Comparison of ENCODE assay signal across 8 cellular contexts in genomic region chr12:51049525-51049924, GRCh38. TPM values are rescaled to one million over a fixed set of nuclear protein-coding genes. Genes with fewer than 3 reads are reported as not detected.
A peak's percentile ranks its signal among the peaks of the same experiment; 100 is the strongest.
DNase-seq lines count a peak whose midpoint lies in the region; ATAC-seq and TF ChIP-seq lines count a peak whose summit lies in the region.

No MANE protein-coding gene starts in this region.

- H3K36me3 ChIP-seq in A673 (ENCODE audit: insufficient read depth, low read length, poor library complexity, severe bottlenecking) (peaks cover 21% of the 10 kb centered on the region), HCT116 (ENCODE audit: control insufficient read depth in 1 of 2, insufficient read depth in 2 of 2, low read length in 2 of 2) (peaks cover 20 to 25% of the 10 kb centered on the region in 2 experiments), lower lobe of right lung (peaks cover 49% of the 10 kb centered on the region)

- CTCF ChIA-PET in A673 (lab: Charles Lee), result interaction anchor here (0.9 kb wide), 1 partner anchor 224 kb away, joined by 3 read pairs; no protein-coding TSS in a partner anchor
- CTCF ChIA-PET in HCT116 (lab: Charles Lee), result no interaction called here

- H3K9me3 Mint-ChIP-seq in activated naive CD8-positive, alpha-beta T cell treated with anti-CD3 and anti-CD28 coated beads, Interleukin-2, amount 10 ng/mL, durations not matched to agents 7 days and 5 days, result no peaks in the 10 kb centered on the region

- peak overlapping the region; percentile 97 for H3K4me3 Mint-ChIP-seq in activated naive CD8-positive, alpha-beta T cell treated with anti-CD3 and anti-CD28 coated beads, Interleukin-2, amount 10 ng/mL, durations not matched to agents 7 days and 5 days

- POLR2A ChIA-PET in A673 (lab: Charles Lee; ENCODE audit: low non-redundant PET) (interaction anchor here (0.7 kb wide), 1 partner anchor 14 kb away, joined by 6 read pairs; no protein-coding TSS in a partner anchor), HCT116 (lab: Charles Lee) (no interaction called here)
- POLR2A ChIA-PET in activated naive CD8-positive, alpha-beta T cell treated with anti-CD3 and anti-CD28 coated beads, Interleukin-2, amount 10 ng/mL, durations not matched to agents 7 days and 5 days (lab: Charles Lee), result interaction anchor here (1.1 kb wide), 1 partner anchor 7 kb away, joined by 3 read pairs; no protein-coding TSS in a partner anchor

- H4K20me1 ChIP-seq in HCT116 (ENCODE audit: insufficient read depth), result no peaks in the 10 kb centered on the region

- peaks cover 37% of the 10 kb centered on the region for H3K79me2 ChIP-seq in HCT116 (ENCODE audit: insufficient read depth, low read length)

- TF ChIP-seq CTCF in A673 (conservative IDR thresholded peaks at IDR 0.05; ENCODE audit: low read depth, low read length) (no peak), HCT116 (IDR thresholded peaks at IDR 0.05 in 2 of 3, conservative IDR thresholded peaks at IDR 0.05 in 1 of 3; ENCODE audit: borderline replicate concordance in 1 of 3, insufficient read depth in 1 of 3, low read depth in 2 of 3, low read length in 2 of 3) (no peak), lower lobe of right lung (IDR thresholded peaks at IDR 0.05) (no peak)

- H3K27me3 ChIP-seq in A673 (replicated peaks; ENCODE audit: insufficient read depth, low read depth, low read length, poor library complexity) (no peaks in the 10 kb centered on the region), HCT116 (ENCODE audit: insufficient read depth, low read length) (no peaks in the 10 kb centered on the region), lower lobe of right lung (ENCODE audit: low read depth) (no peaks in the 10 kb centered on the region)

- ATAC-seq in HCT116 (no peak), lower lobe of right lung (no peak), HG03457 (IDR thresholded peaks at IDR 0.05; ENCODE audit: unreplicated experiment) (no peak), GM19023 (IDR thresholded peaks at IDR 0.05; ENCODE audit: unreplicated experiment) (no peak)
- ATAC-seq in activated naive CD8-positive, alpha-beta T cell treated with anti-CD3 and anti-CD28 coated beads, Interleukin-2, amount 10 ng/mL, durations not matched to agents 7 days and 5 days (ENCODE audit: low read depth), result no peak

- DNase-seq in A673 (ENCODE audit: low spot score) (no peak), HCT116 (ENCODE audit: low read depth, low spot score) (no peak), lower lobe of right lung (no peak), dedifferentiated amniotic fluid mesenchymal stem cell (ENCODE audit: extremely low spot score) (no peak), A172 (ENCODE audit: low spot score) (no peak)
- DNase-seq in activated naive CD8-positive, alpha-beta T cell treated with anti-CD3 and anti-CD28 coated beads, Interleukin-2, amount 10 ng/mL, durations not matched to agents 7 days and 5 days, result no peak

- TF ChIP-seq POLR2A in HCT116 (IDR thresholded peaks at IDR 0.05; ENCODE audit: borderline replicate concordance, extremely low read depth, insufficient read depth, insufficient read length), result no peak

- peak overlapping the region; percentile 90 for H3K27ac Mint-ChIP-seq in activated naive CD8-positive, alpha-beta T cell treated with anti-CD3 and anti-CD28 coated beads, Interleukin-2, amount 10 ng/mL, durations not matched to agents 7 days and 5 days

- no peaks in the 10 kb centered on the region for H3K9me2 ChIP-seq in HCT116 (ENCODE audit: insufficient read depth)

- H3K4me2 ChIP-seq in HCT116 (ENCODE audit: low read length), result peak overlapping the region; percentile 87

- H3K27ac ChIP-seq in A673 (ENCODE audit: low read depth, low read length, poor library complexity, severe bottlenecking) (no peak overlapping the region), HCT116 (ENCODE audit: low read depth, low read length) (no peak overlapping the region), lower lobe of right lung (no peak overlapping the region)

- peaks cover 10% of the 10 kb centered on the region for H3K36me3 Mint-ChIP-seq in activated naive CD8-positive, alpha-beta T cell treated with anti-CD3 and anti-CD28 coated beads, Interleukin-2, amount 10 ng/mL, durations not matched to agents 7 days and 5 days

- no peaks in the 10 kb centered on the region for H3K27me3 Mint-ChIP-seq in activated naive CD8-positive, alpha-beta T cell treated with anti-CD3 and anti-CD28 coated beads, Interleukin-2, amount 10 ng/mL, durations not matched to agents 7 days and 5 days

- H3K4me3 ChIP-seq in A673 (ENCODE audit: low read depth, low read length, poor library complexity, severe bottlenecking) (peak overlapping the region; percentile 71), HCT116 (replicated peaks in 1 of 2; ENCODE audit: low read depth in 1 of 2, low read length in 2 of 2) (peak overlapping the region; percentile 71 to 88), lower lobe of right lung (peak overlapping the region; percentile 83)

- BruUV-seq in A673 (replicated peaks; lab: Mats Ljungman, UMichigan) (no TSS peak), HCT116 (replicated peaks; lab: Mats Ljungman, UMichigan) (no TSS peak)

- RAD21 ChIA-PET in HCT116 (lab: Charles Lee; ENCODE audit: low non-redundant PET in 1 of 2, low total read pairs in 2 of 2, uncharacterized antibody in 2 of 2, unreplicated experiment in 2 of 2), result no interaction called here

- H3K4me1 Mint-ChIP-seq in activated naive CD8-positive, alpha-beta T cell treated with anti-CD3 and anti-CD28 coated beads, Interleukin-2, amount 10 ng/mL, durations not matched to agents 7 days and 5 days, result peaks cover 27% of the 10 kb centered on the region

- H3K9ac ChIP-seq in HCT116 (ENCODE audit: low read length), result peak overlapping the region; percentile 83; the same call in 1 of the 2 replicates

- peaks cover 9% of the 10 kb centered on the region for H3K4me1 ChIP-seq in A673 (ENCODE audit: insufficient read depth, low read length, poor library complexity, severe bottlenecking)
- H3K4me1 ChIP-seq in HCT116 (ENCODE audit: control insufficient read depth in 1 of 2, insufficient read depth in 2 of 2, low read length in 2 of 2), result peaks cover 7 to 18% of the 10 kb centered on the region in 2 experiments; a peak in 2 of 4 replicates
- peaks cover 31% of the 10 kb centered on the region for H3K4me1 ChIP-seq in lower lobe of right lung

- no peak overlapping the region for H2AFZ ChIP-seq in HCT116 (ENCODE audit: low read depth, low read length, poor library complexity, severe bottlenecking)

- intact Hi-C loops in A673 (cut with micrococcal nuclease; ENCODE audit: unreplicated experiment) (loop anchor here (10.0 kb wide), 1 partner anchor 295 kb away; the partner anchor contains the start of gene CELA1), HCT116 (cut with micrococcal nuclease) (loop anchor here (5.0 kb wide), 1 partner anchor 287 kb away; the partner anchor contains the start of gene ATF1), lower lobe of right lung (cut with DNase I) (no loop called here)

- TF ChIP-seq RAD21 in HCT116 (IDR thresholded peaks at IDR 0.05; ENCODE audit: low read depth), result no peak

- no peaks in the 10 kb centered on the region for H3K9me3 ChIP-seq in A673 (ENCODE audit: low read depth, low read length, poor library complexity, severe bottlenecking)
- no peaks in the 10 kb centered on the region for H3K9me3 ChIP-seq in HCT116 (ENCODE audit: control insufficient read depth in 1 of 2, insufficient read depth in 1 of 2, low read depth in 1 of 2, low read length in 2 of 2)
- no peaks in the 10 kb centered on the region for H3K9me3 ChIP-seq in lower lobe of right lung

TF ChIP-seq in HCT116, 20 proteins besides CTCF, POLR2A, EP300 and RAD21 (continues in another document):
- TF ChIP-seq, protein P1, sequence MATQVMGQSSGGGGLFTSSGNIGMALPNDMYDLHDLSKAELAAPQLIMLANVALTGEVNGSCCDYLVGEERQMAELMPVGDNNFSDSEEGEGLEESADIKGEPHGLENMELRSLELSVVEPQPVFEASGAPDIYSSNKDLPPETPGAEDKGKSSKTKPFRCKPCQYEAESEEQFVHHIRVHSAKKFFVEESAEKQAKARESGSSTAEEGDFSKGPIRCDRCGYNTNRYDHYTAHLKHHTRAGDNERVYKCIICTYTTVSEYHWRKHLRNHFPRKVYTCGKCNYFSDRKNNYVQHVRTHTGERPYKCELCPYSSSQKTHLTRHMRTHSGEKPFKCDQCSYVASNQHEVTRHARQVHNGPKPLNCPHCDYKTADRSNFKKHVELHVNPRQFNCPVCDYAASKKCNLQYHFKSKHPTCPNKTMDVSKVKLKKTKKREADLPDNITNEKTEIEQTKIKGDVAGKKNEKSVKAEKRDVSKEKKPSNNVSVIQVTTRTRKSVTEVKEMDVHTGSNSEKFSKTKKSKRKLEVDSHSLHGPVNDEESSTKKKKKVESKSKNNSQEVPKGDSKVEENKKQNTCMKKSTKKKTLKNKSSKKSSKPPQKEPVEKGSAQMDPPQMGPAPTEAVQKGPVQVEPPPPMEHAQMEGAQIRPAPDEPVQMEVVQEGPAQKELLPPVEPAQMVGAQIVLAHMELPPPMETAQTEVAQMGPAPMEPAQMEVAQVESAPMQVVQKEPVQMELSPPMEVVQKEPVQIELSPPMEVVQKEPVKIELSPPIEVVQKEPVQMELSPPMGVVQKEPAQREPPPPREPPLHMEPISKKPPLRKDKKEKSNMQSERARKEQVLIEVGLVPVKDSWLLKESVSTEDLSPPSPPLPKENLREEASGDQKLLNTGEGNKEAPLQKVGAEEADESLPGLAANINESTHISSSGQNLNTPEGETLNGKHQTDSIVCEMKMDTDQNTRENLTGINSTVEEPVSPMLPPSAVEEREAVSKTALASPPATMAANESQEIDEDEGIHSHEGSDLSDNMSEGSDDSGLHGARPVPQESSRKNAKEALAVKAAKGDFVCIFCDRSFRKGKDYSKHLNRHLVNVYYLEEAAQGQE (IDR thresholded peaks at IDR 0.05; ENCODE audit: low read depth), result no peak

RNA-seq across cellular contexts. Expression of gene LETMD1, which starts 1.4 kb away (rescaled TPM):
- 60.3 and 63.7 TPM in 2 replicates for total RNA-seq in A673 (2021)
- total RNA-seq in HCT116 (2021; ENCODE audit: unreplicated experiment), result 70.8 TPM
- polyA plus RNA-seq in HCT116 (2012), result 93.2 and 98.2 TPM in 2 replicates
- total RNA-seq in activated naive CD8-positive, alpha-beta T cell treated with anti-CD3 and anti-CD28 coated beads, Interleukin-2, amount 10 ng/mL, durations not matched to agents 7 days and 5 days, result 10 to 100 TPM; 80.0 to 82.3 TPM
- 69.6 TPM for total RNA-seq in lower lobe of right lung
- 21.9 and 23.7 TPM in 2 replicates for total RNA-seq in A172 (2014; rRNA removed; shearing (Covaris generic))

RNA-seq across cellular contexts. Expression of gene SLC11A2, which starts 23.3 kb away (rescaled TPM):
- total RNA-seq in A673 (2021) (33.9 and 47.6 TPM in 2 replicates), HCT116 (2021; ENCODE audit: unreplicated experiment) (38.7 TPM), lower lobe of right lung (102 TPM)
- polyA plus RNA-seq in HCT116 (2012), result 23.1 and 23.5 TPM in 2 replicates
- 10 to 100 TPM; 40.9 to 44.0 TPM for total RNA-seq in activated naive CD8-positive, alpha-beta T cell treated with anti-CD3 and anti-CD28 coated beads, Interleukin-2, amount 10 ng/mL, durations not matched to agents 7 days and 5 days
- 41.3 and 51.6 TPM in 2 replicates for total RNA-seq in A172 (2014; rRNA removed; shearing (Covaris generic))

RNA-seq across cellular contexts. Expression of gene CSRNP2, which starts 33.9 kb away (rescaled TPM):
- 38.8 and 41.5 TPM in 2 replicates for total RNA-seq in A673 (2021)
- 19.0 TPM for total RNA-seq in HCT116 (2021; ENCODE audit: unreplicated experiment)
- 9.2 and 12.6 TPM in 2 replicates for polyA plus RNA-seq in HCT116 (2012)
- total RNA-seq in activated naive CD8-positive, alpha-beta T cell treated with anti-CD3 and anti-CD28 coated beads, Interleukin-2, amount 10 ng/mL, durations not matched to agents 7 days and 5 days, result 10 to 100 TPM; 20.0 to 24.4 TPM
- 21.2 TPM for total RNA-seq in lower lobe of right lung
- total RNA-seq in A172 (2014; rRNA removed; shearing (Covaris generic)), result 18.4 and 32.3 TPM in 2 replicates
